10 cellular contexts compared by ENCODE assay signal in genomic region chr22:50576070-50576469, GRCh38. TPM values are rescaled to one million over a fixed set of nuclear protein-coding genes. Genes with fewer than 3 reads are reported as not detected.
DNase-seq lines count a peak whose midpoint lies in the region; ATAC-seq and TF ChIP-seq lines count a peak whose summit lies in the region.
"Had no signal": no experiment of that assay in that cellular context is flagged by ENCODE, and none has a peak within 500 bp of the region (broad histone marks: within the 10 kb centered on the region; RNA-seq: fewer than 3 reads in every experiment).

No MANE protein-coding gene starts in this region.

- DNase-seq in left ventricle myocardium inferior (no peak), right atrium auricular region (ENCODE audit: low spot score) (no peak), RWPE2 (ENCODE audit: low spot score) (no peak), fibroblast of the conjunctiva (ENCODE audit: low read depth) (peak; percentile 12), NCI-H2196 (lab: John Stamatoyannopoulos, UW; ENCODE audit: unreplicated experiment) (no peak)
- DNase-seq in activated CD4-positive, alpha-beta T cell treated with anti-CD3 and anti-CD28 coated beads for 1 hour: no peak
- DNase-seq: GF-D8; stimulated activated naive CD8-positive, alpha-beta T cell treated with anti-CD3 and anti-CD28 coated beads, Interleukin-15, Interleukin-2, amounts not matched to agents 100 U/mL and 50 U/mL, for 24 hours had no signal

- peak overlapping the region; percentile 73 for H3K4me3 ChIP-seq in left ventricle myocardium inferior
- no peak overlapping the region for H3K4me3 ChIP-seq in right atrium auricular region
- H3K4me3 ChIP-seq in RWPE2 (ENCODE audit: severe bottlenecking): no peak overlapping the region

- ATAC-seq in RWPE2 (ENCODE audit: low read depth): peak; percentile 35; the same call in 1 of the 3 replicates
- ATAC-seq in HG03521 (IDR thresholded peaks at IDR 0.05; ENCODE audit: unreplicated experiment): no peak
- ATAC-seq in HG02973 (IDR thresholded peaks at IDR 0.05; ENCODE audit: unreplicated experiment): no peak

- H3K27me3 ChIP-seq in left ventricle myocardium inferior (ENCODE audit: low read depth): no peaks in the 10 kb centered on the region
- H3K27me3 ChIP-seq in right atrium auricular region: no peaks in the 10 kb centered on the region
- no peaks in the 10 kb centered on the region for H3K27me3 ChIP-seq in RWPE2 (ENCODE audit: insufficient read depth, poor library complexity, severe bottlenecking)

- intact Hi-C loops in left ventricle myocardium inferior (cut with micrococcal nuclease): no loop called here

- TF ChIP-seq CTCF in left ventricle myocardium inferior (IDR thresholded peaks at IDR 0.05; ENCODE audit: borderline replicate concordance): peak; percentile 54
- peak in 1 of 2 donors; percentile 43 for TF ChIP-seq CTCF in right atrium auricular region (IDR thresholded peaks at IDR 0.05)
- peak; percentile 27 for TF ChIP-seq CTCF in RWPE2 (IDR thresholded peaks at IDR 0.05; ENCODE audit: poor library complexity, severe bottlenecking)

- H3K36me3 ChIP-seq in left ventricle myocardium inferior: peaks cover 59% of the 10 kb centered on the region
- H3K36me3 ChIP-seq in right atrium auricular region: peaks cover 49% of the 10 kb centered on the region
- H3K36me3 ChIP-seq in RWPE2 (ENCODE audit: low read depth): peaks cover 27% of the 10 kb centered on the region

- no peaks in the 10 kb centered on the region for H3K9me3 ChIP-seq in left ventricle myocardium inferior (replicated peaks)
- H3K9me3 ChIP-seq in right atrium auricular region: no peaks in the 10 kb centered on the region
- no peaks in the 10 kb centered on the region for H3K9me3 ChIP-seq in RWPE2 (ENCODE audit: severe bottlenecking)

- H3K4me1 ChIP-seq in left ventricle myocardium inferior (peaks cover 85% of the 10 kb centered on the region), right atrium auricular region (peaks cover 0 to 36% of the 10 kb centered on the region in 2 donors), RWPE2 (ENCODE audit: insufficient read depth, poor library complexity, severe bottlenecking) (no peaks in the 10 kb centered on the region)

- peak overlapping the region; percentile 99 for H3K27ac ChIP-seq in left ventricle myocardium inferior (replicated peaks)
- H3K27ac ChIP-seq in right atrium auricular region: peak overlapping the region in 1 of 2 donors; percentile 16
- no peak overlapping the region for H3K27ac ChIP-seq in RWPE2 (ENCODE audit: poor library complexity, severe bottlenecking)

RNA-seq across cellular contexts. Expression of gene CPT1B, which starts 2.2 kb away (rescaled TPM):
- total RNA-seq in left ventricle myocardium inferior (394 TPM), right atrium auricular region (100 to 1,000 TPM; 184 to 281 TPM)

RNA-seq across cellular contexts. Expression of gene CHKB, which starts 6.6 kb away (rescaled TPM):
- total RNA-seq in left ventricle myocardium inferior (36.0 TPM), right atrium auricular region (10 to 100 TPM; 25.1 to 29.5 TPM)

RNA-seq across cellular contexts. Expression of gene SYCE3, which starts 13.4 kb away (rescaled TPM):
- total RNA-seq in left ventricle myocardium inferior: not detected
- not detected for total RNA-seq in right atrium auricular region

RNA-seq across cellular contexts. Expression of gene MAPK8IP2, which starts 24.5 kb away (rescaled TPM):
- total RNA-seq in left ventricle myocardium inferior (0.33 TPM), right atrium auricular region (under 1 TPM; 0.26 to 0.71 TPM)

RNA-seq across cellular contexts. Expression of gene KLHDC7B, which starts 30.4 kb away (rescaled TPM):
- not detected for total RNA-seq in left ventricle myocardium inferior
- total RNA-seq in right atrium auricular region: not detected
